22 cellular contexts compared by ENCODE assay signal in the genomic region with DNA sequence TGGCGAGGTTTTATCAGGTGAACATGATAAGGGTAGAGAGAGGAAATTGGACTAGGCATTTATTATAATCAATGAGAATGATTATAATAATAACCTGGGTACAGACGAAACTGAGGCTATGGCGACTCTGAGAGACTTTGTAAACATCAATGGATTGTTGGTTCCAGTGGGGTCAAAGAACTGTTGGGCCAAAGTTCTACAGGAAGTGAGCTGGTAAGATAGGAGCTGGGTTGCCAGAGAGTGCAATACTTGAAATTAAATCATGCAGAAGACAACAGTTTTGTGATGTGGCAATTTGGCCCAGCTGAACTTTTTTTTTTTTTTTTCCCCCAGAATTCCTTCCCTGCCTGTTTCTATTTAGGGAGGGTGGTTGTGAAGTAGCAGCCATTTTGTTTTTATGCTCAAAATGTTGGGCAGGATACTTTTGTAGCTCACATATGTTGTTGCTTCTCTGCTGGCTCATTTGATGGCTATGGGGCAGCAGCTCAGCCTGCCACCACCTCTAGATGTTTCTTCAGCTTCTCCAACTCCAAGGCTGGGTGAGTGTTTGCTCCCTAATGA.
DNase-seq lines count a peak whose midpoint lies in the region; ATAC-seq and TF ChIP-seq lines count a peak whose summit lies in the region.
"Had no signal": no experiment of that assay in that cellular context is flagged by ENCODE, and none has a peak within 500 bp of the region (broad histone marks: within the 10 kb centered on the region; RNA-seq: fewer than 3 reads in every experiment).

No MANE protein-coding gene starts in this region.

- no peaks in the 10 kb centered on the region for H3K27me3 Mint-ChIP-seq in stimulated activated naive CD8-positive, alpha-beta T cell treated with anti-CD3 and anti-CD28 coated beads, Interleukin-15, Interleukin-2, amounts not matched to agents 100 ng/mL and 50 ng/mL, for 24 hours
- H3K27me3 Mint-ChIP-seq: CD4-positive, alpha-beta T cell had no signal

- DNase-seq in stimulated activated naive CD8-positive, alpha-beta T cell treated with anti-CD3 and anti-CD28 coated beads, Interleukin-15, Interleukin-2, amounts not matched to agents 100 U/mL and 50 U/mL, for 24 hours, result no peak
- DNase-seq in fibroblast of peridontal ligament (ENCODE audit: extremely low read depth) (peak; percentile 7), right lobe of liver (peak in 1 of 3 donors; percentile 69), NCI-H226 (no peak)
- DNase-seq in activated CD4-positive, CD25-positive, alpha-beta regulatory T cell (lab: John Stamatoyannopoulos, UW), result no peak
- DNase-seq: CD4-positive, alpha-beta T cell; COR-L47; DMS53; Kasumi-1; MV-4-11; NCI-H1105; NCI-H1436 treated with DMSO at 0.1 percent for 48 hours; NCI-H1930; NCI-H2107; NCI-H446 treated with DMSO at 0.1 percent for 48 hours; NCI-H526 treated with DMSO at 0.1 percent for 48 hours; SHP77 treated with DMSO at 0.1 percent for 48 hours had no signal

- peaks cover 25% of the 10 kb centered on the region for H3K9me3 Mint-ChIP-seq in stimulated activated naive CD8-positive, alpha-beta T cell treated with anti-CD3 and anti-CD28 coated beads, Interleukin-15, Interleukin-2, amounts not matched to agents 100 ng/mL and 50 ng/mL, for 24 hours

- H3K27ac ChIP-seq in right lobe of liver, result peak overlapping the region in 2 of 3 donors; percentile 29 to 42
- H3K27ac ChIP-seq: BLaER1 had no signal

- H3K9me3 ChIP-seq in right lobe of liver, result no peaks in the 10 kb centered on the region
- H3K9me3 ChIP-seq: BLaER1 had no signal

- H3K27ac Mint-ChIP-seq in stimulated activated naive CD8-positive, alpha-beta T cell treated with anti-CD3 and anti-CD28 coated beads, Interleukin-15, Interleukin-2, amounts not matched to agents 100 ng/mL and 50 ng/mL, for 24 hours, result no peak overlapping the region
- H3K27ac Mint-ChIP-seq: CD4-positive, alpha-beta T cell had no signal

- H3K4me1 ChIP-seq in right lobe of liver, result no peaks in the 10 kb centered on the region
- H3K4me1 ChIP-seq: BLaER1 had no signal

- no peak for TF ChIP-seq POLR2A in right lobe of liver (IDR thresholded peaks at IDR 0.05)

- WGBS in right lobe of liver (ENCODE audit: insufficient coverage, low coverage, low lambda C conversion rate, missing lambda C conversion rate), result 19% methylated on average over 3 of the region's 3 CpGs

- no peaks in the 10 kb centered on the region for H3K27me3 ChIP-seq in right lobe of liver
- H3K27me3 ChIP-seq: BLaER1 had no signal

- ATAC-seq in stimulated activated naive CD8-positive, alpha-beta T cell treated with anti-CD3 and anti-CD28 coated beads, Interleukin-15, Interleukin-2, amounts not matched to agents 100 U/mL and 50 U/mL, for 24 hours, result no peak
- ATAC-seq in right lobe of liver (peak; percentile 90 to 98 (median 92)), HG03139 (IDR thresholded peaks at IDR 0.05; ENCODE audit: unreplicated experiment) (no peak), GM18909 (IDR thresholded peaks at IDR 0.05; ENCODE audit: poor library complexity, unreplicated experiment) (no peak)
- ATAC-seq: K562 had no signal

- H3K36me3 ChIP-seq in right lobe of liver, result no peaks in the 10 kb centered on the region
- H3K36me3 ChIP-seq: BLaER1 had no signal

- peaks cover 37% of the 10 kb centered on the region for H3K4me1 Mint-ChIP-seq in stimulated activated naive CD8-positive, alpha-beta T cell treated with anti-CD3 and anti-CD28 coated beads, Interleukin-15, Interleukin-2, amounts not matched to agents 100 ng/mL and 50 ng/mL, for 24 hours (ENCODE audit: low read depth)

- peaks cover 17% of the 10 kb centered on the region for H3K36me3 Mint-ChIP-seq in stimulated activated naive CD8-positive, alpha-beta T cell treated with anti-CD3 and anti-CD28 coated beads, Interleukin-15, Interleukin-2, amounts not matched to agents 100 ng/mL and 50 ng/mL, for 24 hours (ENCODE audit: low read depth)

- no peak for TF ChIP-seq CTCF in right lobe of liver (IDR thresholded peaks at IDR 0.05)

- peak overlapping the region; percentile 6 to 12 (median 6) for H3K4me3 ChIP-seq in right lobe of liver
- H3K4me3 ChIP-seq: BLaER1, K562 had no signal

- intact Hi-C loops in right lobe of liver (cut with DNase I), result no loop called here

- peak overlapping the region; percentile 22 for H3K4me3 Mint-ChIP-seq in stimulated activated naive CD8-positive, alpha-beta T cell treated with anti-CD3 and anti-CD28 coated beads, Interleukin-15, Interleukin-2, amounts not matched to agents 100 ng/mL and 50 ng/mL, for 24 hours
- H3K4me3 Mint-ChIP-seq: CD4-positive, alpha-beta T cell had no signal

Comparison
In these comparisons a context has a peak if more than half of its experiments do, and no peak if none do; other contexts are left out.
1. ATAC-seq: peak in right lobe of liver (4 of 4); none in stimulated activated naive CD8-positive, alpha-beta T cell treated with anti-CD3 and anti-CD28 coated beads, Interleukin-15, Interleukin-2, amounts not matched to agents 100 U/mL and 50 U/mL, for 24 hours (single experiment), HG03139 (single experiment) and GM18909 (single experiment).